11 cellular contexts compared by ENCODE assay signal in genomic region chr4:37816006-37816405, GRCh38. TPM values are rescaled to one million over a fixed set of nuclear protein-coding genes. Genes with fewer than 3 reads are reported as not detected.
DNase-seq lines count a peak whose midpoint lies in the region; ATAC-seq, FAIRE-seq and TF ChIP-seq lines count a peak whose summit lies in the region.
"Had no signal": no experiment of that assay in that cellular context is flagged by ENCODE, and none has a peak within 500 bp of the region (broad histone marks: within the 10 kb centered on the region; RNA-seq: fewer than 3 reads in every experiment).

No MANE protein-coding gene starts in this region.

- no peak for TF ChIP-seq CTCF in esophagus muscularis mucosa (IDR thresholded peaks at IDR 0.05)

- DNase-seq in GM18507 (ENCODE audit: extremely low spot score, insufficient read length, low read depth) (no peak), esophagus muscularis mucosa (ENCODE audit: extremely low spot score) (peak; percentile 34), right cardiac atrium (no peak), NCI-H510A (lab: John Stamatoyannopoulos, UW) (no peak), DMS153 (lab: John Stamatoyannopoulos, UW) (no peak)
- peak; percentile 23 for DNase-seq in activated CD4-positive, alpha-beta memory T cell treated with anti-CD3 and anti-CD28 coated beads for 36 hours
- DNase-seq: NCI-H146 had no signal

- no peaks in the 10 kb centered on the region for H3K27me3 ChIP-seq in BLaER1 treated with 17β-estradiol and CSF1 and Interleukin-3, amounts not matched to agents 10 nM and 100 nM
- H3K27me3 ChIP-seq in esophagus muscularis mucosa: no peaks in the 10 kb centered on the region
- H3K27me3 ChIP-seq in right cardiac atrium (ENCODE audit: control insufficient read depth, insufficient read depth): no peaks in the 10 kb centered on the region

- peak overlapping the region; percentile 74 for H3K27ac Mint-ChIP-seq in activated CD4-positive, alpha-beta memory T cell treated with anti-CD3 and anti-CD28 coated beads for 36 hours
- H3K27ac Mint-ChIP-seq: type B pancreatic cell had no signal

- H3K4me3 Mint-ChIP-seq in activated CD4-positive, alpha-beta memory T cell treated with anti-CD3 and anti-CD28 coated beads for 36 hours: peak overlapping the region; percentile 26
- H3K4me3 Mint-ChIP-seq: type B pancreatic cell had no signal

- ATAC-seq in right cardiac atrium: no peak
- no peak for ATAC-seq in GM18858 (IDR thresholded peaks at IDR 0.05; ENCODE audit: unreplicated experiment)

- TF ChIP-seq POLR2A in esophagus muscularis mucosa (IDR thresholded peaks at IDR 0.05; ENCODE audit: low read depth): no peak

- H3K27me3 Mint-ChIP-seq in activated CD4-positive, alpha-beta memory T cell treated with anti-CD3 and anti-CD28 coated beads for 36 hours: no peaks in the 10 kb centered on the region
- H3K27me3 Mint-ChIP-seq: type B pancreatic cell had no signal

- H3K9me3 ChIP-seq in BLaER1 treated with 17β-estradiol and CSF1 and Interleukin-3, amounts not matched to agents 10 nM and 100 nM (replicated peaks in 1 of 11): peaks cover 0 to 20% (median 11%) of the 10 kb centered on the region in 11 experiments; a peak in 12 of 22 replicates
- H3K9me3 ChIP-seq in esophagus muscularis mucosa: no peaks in the 10 kb centered on the region
- H3K9me3 ChIP-seq in right cardiac atrium (ENCODE audit: control insufficient read depth, low read length): no peaks in the 10 kb centered on the region

- H4K20me1 ChIP-seq in BLaER1 treated with 17β-estradiol and CSF1 and Interleukin-3, amounts not matched to agents 10 nM and 100 nM: no peaks in the 10 kb centered on the region

- H3K36me3 ChIP-seq in BLaER1 treated with 17β-estradiol and CSF1 and Interleukin-3, amounts not matched to agents 10 nM and 100 nM: no peaks in the 10 kb centered on the region
- H3K36me3 ChIP-seq in esophagus muscularis mucosa: no peaks in the 10 kb centered on the region

- intact Hi-C loops in activated CD4-positive, alpha-beta memory T cell treated with anti-CD3 and anti-CD28 coated beads for 36 hours (cut with micrococcal nuclease): no loop called here
- intact Hi-C loops in esophagus muscularis mucosa (cut with DNase I) (no loop called here), right cardiac atrium (cut with DNase I) (no loop called here)

- no peaks in the 10 kb centered on the region for H3K9me3 Mint-ChIP-seq in activated CD4-positive, alpha-beta memory T cell treated with anti-CD3 and anti-CD28 coated beads for 36 hours

- no peaks in the 10 kb centered on the region for H3K36me3 Mint-ChIP-seq in activated CD4-positive, alpha-beta memory T cell treated with anti-CD3 and anti-CD28 coated beads for 36 hours
- H3K36me3 Mint-ChIP-seq: type B pancreatic cell had no signal

- peak overlapping the region in 9 of 11 experiments; percentile 5 to 51 (median 27); a peak in 9 of 22 replicates for H3K4me2 ChIP-seq in BLaER1 treated with 17β-estradiol and CSF1 and Interleukin-3, amounts not matched to agents 10 nM and 100 nM

- FAIRE-seq in GM18507 (lab: Jason Lieb, UNC): peak; percentile 18
- FAIRE-seq: keratinocyte had no signal

- H3K4me3 ChIP-seq in BLaER1 treated with 17β-estradiol and CSF1 and Interleukin-3, amounts not matched to agents 10 nM and 100 nM: no peak overlapping the region
- H3K4me3 ChIP-seq in esophagus muscularis mucosa (no peak overlapping the region), right cardiac atrium (ENCODE audit: low read length) (no peak overlapping the region)

- TF ChIP-seq EP300 in esophagus muscularis mucosa (IDR thresholded peaks at IDR 0.05): no peak

- POLR2A ChIA-PET in activated CD4-positive, alpha-beta memory T cell treated with anti-CD3 and anti-CD28 coated beads for 36 hours (lab: Charles Lee): no interaction called here

- CTCF ChIA-PET in activated CD4-positive, alpha-beta memory T cell treated with anti-CD3 and anti-CD28 coated beads for 36 hours (lab: Charles Lee): no interaction called here

- H3K4me1 ChIP-seq in BLaER1 treated with 17β-estradiol and CSF1 and Interleukin-3, amounts not matched to agents 10 nM and 100 nM: peaks cover 0 to 8% (median 6%) of the 10 kb centered on the region in 10 experiments; a peak in 14 of 20 replicates
- no peaks in the 10 kb centered on the region for H3K4me1 ChIP-seq in esophagus muscularis mucosa
- no peaks in the 10 kb centered on the region for H3K4me1 ChIP-seq in right cardiac atrium (ENCODE audit: control insufficient read depth, insufficient read depth, low read length)

- no peak overlapping the region for H3K27ac ChIP-seq in BLaER1 treated with 17β-estradiol and CSF1 and Interleukin-3, amounts not matched to agents 10 nM and 100 nM
- no peak overlapping the region for H3K27ac ChIP-seq in esophagus muscularis mucosa (replicated peaks in 1 of 4)
- no peak overlapping the region for H3K27ac ChIP-seq in right cardiac atrium (ENCODE audit: low read length)

- no peak overlapping the region for H3K9ac ChIP-seq in BLaER1 treated with 17β-estradiol and CSF1 and Interleukin-3, amounts not matched to agents 10 nM and 100 nM

- WGBS in esophagus muscularis mucosa: 53% methylated on average over 2 of the region's 2 CpGs
- 48% methylated on average over 2 of the region's 2 CpGs for WGBS in right cardiac atrium

- peaks cover 19% of the 10 kb centered on the region for H3K4me1 Mint-ChIP-seq in activated CD4-positive, alpha-beta memory T cell treated with anti-CD3 and anti-CD28 coated beads for 36 hours (ENCODE audit: low read depth)

RNA-seq across cellular contexts. Expression of gene PGM2, which starts 10.5 kb away (rescaled TPM):
- total RNA-seq in activated CD4-positive, alpha-beta memory T cell treated with anti-CD3 and anti-CD28 coated beads for 36 hours: 10 to 100 TPM; 65.7 to 66.0 TPM
- total RNA-seq in esophagus muscularis mucosa (10 to 100 TPM; 17.4 to 19.2 (median 18.8) TPM), right cardiac atrium (10 to 100 TPM in 2 of 4 donors, 1 to 10 TPM in 2; 8.9 to 14.7 (median 10.7) TPM)
- 4.3 TPM for polyA plus RNA-seq in right cardiac atrium

Comparison
In these comparisons a context has a peak if more than half of its experiments do, and no peak if none do; other contexts are left out.
1. DNase-seq: peak in activated CD4-positive, alpha-beta memory T cell treated with anti-CD3 and anti-CD28 coated beads for 36 hours (single experiment) and esophagus muscularis mucosa (single experiment); none in GM18507 (single experiment), right cardiac atrium (0 of 3), NCI-H510A (single experiment) and DMS153 (single experiment).